Comparison of ENCODE assay signal across 8 cellular contexts in genomic region chr18:44682871-44683221, GRCh38. TPM values are rescaled to one million over a fixed set of nuclear protein-coding genes. Genes with fewer than 3 reads are reported as not detected.
DNase-seq lines count a peak whose midpoint lies in the region; ATAC-seq, FAIRE-seq and TF ChIP-seq lines count a peak whose summit lies in the region.

No MANE protein-coding gene starts in this region.

- POLR2A ChIA-PET in Caco-2 (lab: Charles Lee), result no interaction called here

- intact Hi-C loops in breast epithelium (cut with DNase I; ENCODE audit: low total_unique reads), result no loop called here
- intact Hi-C loops in Caco-2 (cut with micrococcal nuclease; ENCODE audit: unreplicated experiment), result no loop called here

- no peaks in the 10 kb centered on the region for H3K27me3 Mint-ChIP-seq in Caco-2 (ENCODE audit: insufficient read depth, unreplicated experiment)
- H3K27me3 Mint-ChIP-seq in stimulated activated naive B cell treated with anti-CD40 and anti-IgM and Interleukin-4, amounts not matched to agents 10 μg/mL and 1 μg/mL and 100 μg/mL, for 72 hours, result no peaks in the 10 kb centered on the region
- H3K27me3 Mint-ChIP-seq in activated CD8-positive, alpha-beta memory T cell treated with anti-CD3 and anti-CD28 coated beads, Interleukin-2, amount 10 ng/mL, durations not matched to agents 7 days and 5 days, result peaks cover 9% of the 10 kb centered on the region

- DNase-seq in DMS153 treated with DMSO at 0.1 percent for 48 hours (lab: John Stamatoyannopoulos, UW; ENCODE audit: unreplicated experiment) (peak; percentile 85), NCI-H2029 (lab: John Stamatoyannopoulos, UW) (peak; percentile 78), breast epithelium (ENCODE audit: low spot score in 2 of 2) (no peak), Caco-2 (no peak), D721Med (ENCODE audit: insufficient read length, low spot score) (no peak)
- no peak for DNase-seq in stimulated activated naive B cell treated with anti-CD40 and anti-IgM and Interleukin-4, amounts not matched to agents 10 μg/mL and 1 μg/mL and 100 μg/mL, for 72 hours
- DNase-seq in activated CD8-positive, alpha-beta memory T cell treated with anti-CD3 and anti-CD28 coated beads, Interleukin-2, amount 10 ng/mL, durations not matched to agents 7 days and 5 days, result no peak

- FAIRE-seq in D721Med (lab: Jason Lieb, UNC), result no peak

- no peaks in the 10 kb centered on the region for H3K36me3 Mint-ChIP-seq in Caco-2 (ENCODE audit: insufficient read depth, unreplicated experiment)
- H3K36me3 Mint-ChIP-seq in stimulated activated naive B cell treated with anti-CD40 and anti-IgM and Interleukin-4, amounts not matched to agents 10 μg/mL and 1 μg/mL and 100 μg/mL, for 72 hours, result peaks cover 27 to 38% of the 10 kb centered on the region in 2 donors
- H3K36me3 Mint-ChIP-seq in activated CD8-positive, alpha-beta memory T cell treated with anti-CD3 and anti-CD28 coated beads, Interleukin-2, amount 10 ng/mL, durations not matched to agents 7 days and 5 days, result peaks cover 14% of the 10 kb centered on the region

- no peak for TF ChIP-seq POLR2A in breast epithelium (IDR thresholded peaks at IDR 0.05)

- no peak for ATAC-seq in stimulated activated naive B cell treated with anti-CD40 and anti-IgM and Interleukin-4, amounts not matched to agents 10 μg/mL and 1 μg/mL and 100 μg/mL, for 72 hours (replicated peaks)
- ATAC-seq in activated CD8-positive, alpha-beta memory T cell treated with anti-CD3 and anti-CD28 coated beads, Interleukin-2, amount 10 ng/mL, durations not matched to agents 7 days and 5 days, result no peak

- peak overlapping the region; percentile 10 to 84 (median 84) for H3K4me3 ChIP-seq in breast epithelium
- H3K4me3 ChIP-seq in neuron (ENCODE audit: low read length), result peak overlapping the region; percentile 98
- H3K4me3 ChIP-seq in Caco-2 (ENCODE audit: low read depth, low read length), result no peak overlapping the region

- no peaks in the 10 kb centered on the region for H3K4me1 Mint-ChIP-seq in Caco-2 (ENCODE audit: low read depth, unreplicated experiment)
- H3K4me1 Mint-ChIP-seq in stimulated activated naive B cell treated with anti-CD40 and anti-IgM and Interleukin-4, amounts not matched to agents 10 μg/mL and 1 μg/mL and 100 μg/mL, for 72 hours, result peaks cover 36 to 42% of the 10 kb centered on the region in 2 donors
- peaks cover 32% of the 10 kb centered on the region for H3K4me1 Mint-ChIP-seq in activated CD8-positive, alpha-beta memory T cell treated with anti-CD3 and anti-CD28 coated beads, Interleukin-2, amount 10 ng/mL, durations not matched to agents 7 days and 5 days

- H3K36me3 ChIP-seq in breast epithelium (no peaks in the 10 kb centered on the region), neuron (ENCODE audit: insufficient read depth, low read length) (no peaks in the 10 kb centered on the region), Caco-2 (ENCODE audit: control insufficient read depth, insufficient read depth, low read length) (no peaks in the 10 kb centered on the region)

- H3K9me3 ChIP-seq in breast epithelium, result no peaks in the 10 kb centered on the region
- H3K9me3 ChIP-seq in neuron (ENCODE audit: low read length), result no peaks in the 10 kb centered on the region
- H3K9me3 ChIP-seq in Caco-2, result no peaks in the 10 kb centered on the region

- H2AFZ ChIP-seq in neuron (ENCODE audit: low read depth, low read length), result no peak overlapping the region

- H3K9me3 Mint-ChIP-seq in Caco-2 (ENCODE audit: unreplicated experiment), result no peaks in the 10 kb centered on the region
- H3K9me3 Mint-ChIP-seq in stimulated activated naive B cell treated with anti-CD40 and anti-IgM and Interleukin-4, amounts not matched to agents 10 μg/mL and 1 μg/mL and 100 μg/mL, for 72 hours, result no peaks in the 10 kb centered on the region
- H3K9me3 Mint-ChIP-seq in activated CD8-positive, alpha-beta memory T cell treated with anti-CD3 and anti-CD28 coated beads, Interleukin-2, amount 10 ng/mL, durations not matched to agents 7 days and 5 days (ENCODE audit: low read depth), result no peaks in the 10 kb centered on the region

- H3K27ac Mint-ChIP-seq in Caco-2 (ENCODE audit: unreplicated experiment), result no peak overlapping the region
- H3K27ac Mint-ChIP-seq in stimulated activated naive B cell treated with anti-CD40 and anti-IgM and Interleukin-4, amounts not matched to agents 10 μg/mL and 1 μg/mL and 100 μg/mL, for 72 hours, result no peak overlapping the region
- H3K27ac Mint-ChIP-seq in activated CD8-positive, alpha-beta memory T cell treated with anti-CD3 and anti-CD28 coated beads, Interleukin-2, amount 10 ng/mL, durations not matched to agents 7 days and 5 days, result no peak overlapping the region

- H3K27ac ChIP-seq in breast epithelium, result peak overlapping the region; percentile 86 to 94

- no peaks in the 10 kb centered on the region for H3K4me1 ChIP-seq in breast epithelium
- H3K4me1 ChIP-seq in neuron (ENCODE audit: insufficient read depth, low read length), result peaks cover 27% of the 10 kb centered on the region
- no peaks in the 10 kb centered on the region for H3K4me1 ChIP-seq in Caco-2

- no peak overlapping the region for H3K4me3 Mint-ChIP-seq in Caco-2 (ENCODE audit: unreplicated experiment)
- no peak overlapping the region for H3K4me3 Mint-ChIP-seq in stimulated activated naive B cell treated with anti-CD40 and anti-IgM and Interleukin-4, amounts not matched to agents 10 μg/mL and 1 μg/mL and 100 μg/mL, for 72 hours
- no peak overlapping the region for H3K4me3 Mint-ChIP-seq in activated CD8-positive, alpha-beta memory T cell treated with anti-CD3 and anti-CD28 coated beads, Interleukin-2, amount 10 ng/mL, durations not matched to agents 7 days and 5 days

- TF ChIP-seq CTCF in breast epithelium (IDR thresholded peaks at IDR 0.05) (no peak), Caco-2 (IDR thresholded peaks at IDR 0.05; ENCODE audit: insufficient read depth in 1 of 2, low read depth in 1 of 2, low read length in 1 of 2, severe bottlenecking in 1 of 2, unreplicated experiment in 1 of 2) (no peak), D721Med (IDR thresholded peaks at IDR 0.05; ENCODE audit: insufficient read depth, missing control alignments) (no peak)

- CTCF ChIA-PET in Caco-2 (lab: Charles Lee), result no interaction called here
- CTCF ChIA-PET in activated CD8-positive, alpha-beta memory T cell treated with anti-CD3 and anti-CD28 coated beads, Interleukin-2, amount 10 ng/mL, durations not matched to agents 7 days and 5 days (lab: Charles Lee), result interaction anchor here (1.0 to 1.6 kb wide), 4 partner anchors 9 to 530 kb away, joined by 3 to 6 read pairs (median 3); no protein-coding TSS in a partner anchor

- BruUV-seq in Caco-2 (replicated peaks; lab: Mats Ljungman, UMichigan), result no TSS peak

- H3K27me3 ChIP-seq in breast epithelium (no peaks in the 10 kb centered on the region), neuron (ENCODE audit: insufficient read depth, low read length) (no peaks in the 10 kb centered on the region), Caco-2 (replicated peaks; ENCODE audit: control insufficient read depth, insufficient read depth, low read length) (no peaks in the 10 kb centered on the region)

RNA-seq across cellular contexts. Expression of gene SETBP1, which starts 2.2 kb away (rescaled TPM):
- total RNA-seq in breast epithelium (10 to 100 TPM; 26.2 to 40.1 (median 37.0) TPM), Caco-2 (2022) (4.0 and 4.6 TPM in 2 replicates)
- 10 to 100 TPM; 25.2 to 30.3 TPM for total RNA-seq in activated CD8-positive, alpha-beta memory T cell treated with anti-CD3 and anti-CD28 coated beads, Interleukin-2, amount 10 ng/mL, durations not matched to agents 7 days and 5 days

Comparison
In these comparisons a context has a peak if more than half of its experiments do, and no peak if none do; other contexts are left out.
1. DNase-seq: peak in DMS153 treated with DMSO at 0.1 percent for 48 hours (single experiment) and NCI-H2029 (single experiment); none in breast epithelium (0 of 2), Caco-2 (0 of 2), stimulated activated naive B cell treated with anti-CD40 and anti-IgM and Interleukin-4, amounts not matched to agents 10 μg/mL and 1 μg/mL and 100 μg/mL, for 72 hours (single experiment), activated CD8-positive, alpha-beta memory T cell treated with anti-CD3 and anti-CD28 coated beads, Interleukin-2, amount 10 ng/mL, durations not matched to agents 7 days and 5 days (single experiment) and D721Med (single experiment).